Comparison of ENCODE assay signal across 14 cellular contexts in genomic region chr4:140718240-140718639, GRCh38. TPM values are rescaled to one million over a fixed set of nuclear protein-coding genes. Genes with fewer than 3 reads are reported as not detected.
DNase-seq lines count a peak whose midpoint lies in the region; ATAC-seq and TF ChIP-seq lines count a peak whose summit lies in the region.
"Had no signal": no experiment of that assay in that cellular context is flagged by ENCODE, and none has a peak within 500 bp of the region (broad histone marks: within the 10 kb centered on the region; RNA-seq: fewer than 3 reads in every experiment).

No MANE protein-coding gene starts in this region.

- H3K36me3 ChIP-seq in Panc1 (ENCODE audit: control insufficient read depth, insufficient read depth, low read length) = no peaks in the 10 kb centered on the region

- no peaks in the 10 kb centered on the region for H3K27me3 Mint-ChIP-seq in nephron (ENCODE audit: low read depth)
- H3K27me3 Mint-ChIP-seq in activated CD4-positive, alpha-beta T cell treated with anti-CD3 and anti-CD28 coated beads, Interleukin-2, amount 10 ng/mL, durations not matched to agents 7 days and 5 days = no peaks in the 10 kb centered on the region

- no peaks in the 10 kb centered on the region for H3K4me1 Mint-ChIP-seq in nephron
- H3K4me1 Mint-ChIP-seq in activated CD4-positive, alpha-beta T cell treated with anti-CD3 and anti-CD28 coated beads, Interleukin-2, amount 10 ng/mL, durations not matched to agents 7 days and 5 days = peaks cover 6% of the 10 kb centered on the region

- H3K27ac Mint-ChIP-seq in nephron = peak overlapping the region; percentile 7 to 75 (median 58)
- no peak overlapping the region for H3K27ac Mint-ChIP-seq in activated CD4-positive, alpha-beta T cell treated with anti-CD3 and anti-CD28 coated beads, Interleukin-2, amount 10 ng/mL, durations not matched to agents 7 days and 5 days
- H3K27ac Mint-ChIP-seq: activated naive CD8-positive, alpha-beta T cell treated with anti-CD3 and anti-CD28 coated beads, Interleukin-2, amount 10 ng/mL, durations not matched to agents 7 days and 5 days; stimulated activated naive CD8-positive, alpha-beta T cell treated with anti-CD3 and anti-CD28 coated beads, Interleukin-15, amount 100 ng/mL, for 72 hours had no signal

- ATAC-seq in Panc1 = no peak
- ATAC-seq: stimulated activated naive CD8-positive, alpha-beta T cell treated with anti-CD3 and anti-CD28 coated beads, Interleukin-15, amount 100 ng/mL, for 72 hours had no signal

- DNase-seq in Caki2 (ENCODE audit: low read depth) = peak; percentile 49
- no peak for DNase-seq in Panc1 (ENCODE audit: low read depth, low spot score)
- no peak for DNase-seq in epithelial cell of prostate (ENCODE audit: low read depth, low spot score)
- DNase-seq in cerebellum (ENCODE audit: low spot score) = no peak
- no peak for DNase-seq in anterior cingulate cortex (lab: John Stamatoyannopoulos, UW)
- no peak for DNase-seq in activated CD4-positive, alpha-beta T cell treated with anti-CD3 and anti-CD28 coated beads, Interleukin-2, amount 10 ng/mL, durations not matched to agents 7 days and 5 days
- DNase-seq in NCI-H2107 treated with DMSO at 0.1 percent for 48 hours (lab: John Stamatoyannopoulos, UW; ENCODE audit: unreplicated experiment) = no peak
- DNase-seq: activated naive CD8-positive, alpha-beta T cell treated with anti-CD3 and anti-CD28 coated beads, Interleukin-2, amount 10 ng/mL, durations not matched to agents 7 days and 5 days; C1 segment of cervical spinal cord; left cardiac atrium; NCI-H748 treated with DMSO at 0.1 percent for 48 hours; nucleus accumbens; stimulated activated naive CD8-positive, alpha-beta T cell treated with anti-CD3 and anti-CD28 coated beads, Interleukin-15, amount 100 ng/mL, for 72 hours had no signal

- CTCF ChIA-PET in Panc1 (lab: Charles Lee) = no interaction called here
- CTCF ChIA-PET in activated CD4-positive, alpha-beta T cell treated with anti-CD3 and anti-CD28 coated beads, Interleukin-2, amount 10 ng/mL, durations not matched to agents 7 days and 5 days (lab: Charles Lee) = interaction anchor here (0.8 to 3.6 kb wide), 2 partner anchors 8 to 67 kb away, joined by 5 to 18 read pairs; no protein-coding TSS in a partner anchor

- no peaks in the 10 kb centered on the region for H3K27me3 ChIP-seq in Panc1 (ENCODE audit: control insufficient read depth, insufficient read depth, low read length)

- no peaks in the 10 kb centered on the region for H3K9me3 Mint-ChIP-seq in nephron
- H3K9me3 Mint-ChIP-seq in activated CD4-positive, alpha-beta T cell treated with anti-CD3 and anti-CD28 coated beads, Interleukin-2, amount 10 ng/mL, durations not matched to agents 7 days and 5 days = no peaks in the 10 kb centered on the region
- H3K9me3 Mint-ChIP-seq: activated naive CD8-positive, alpha-beta T cell treated with anti-CD3 and anti-CD28 coated beads, Interleukin-2, amount 10 ng/mL, durations not matched to agents 7 days and 5 days; stimulated activated naive CD8-positive, alpha-beta T cell treated with anti-CD3 and anti-CD28 coated beads, Interleukin-15, amount 100 ng/mL, for 72 hours had no signal

- H3K36me3 Mint-ChIP-seq in nephron (ENCODE audit: low read depth) = peaks cover 3% of the 10 kb centered on the region
- no peaks in the 10 kb centered on the region for H3K36me3 Mint-ChIP-seq in activated CD4-positive, alpha-beta T cell treated with anti-CD3 and anti-CD28 coated beads, Interleukin-2, amount 10 ng/mL, durations not matched to agents 7 days and 5 days (ENCODE audit: low read depth)
- H3K36me3 Mint-ChIP-seq: activated naive CD8-positive, alpha-beta T cell treated with anti-CD3 and anti-CD28 coated beads, Interleukin-2, amount 10 ng/mL, durations not matched to agents 7 days and 5 days had no signal

- no peak overlapping the region for H3K4me3 ChIP-seq in Panc1 (ENCODE audit: low read depth in 2 of 2, low read length in 2 of 2)

- in situ Hi-C loops in Caki2 (cut with HindIII; ENCODE audit: low pct_unique_long_range_greater_than_20kb, low sequenced_read_pairs) (no loop called here), Panc1 (cut with HindIII; ENCODE audit: low pct_unique_long_range_greater_than_20kb, low sequenced_read_pairs) (no loop called here)

- H3K27ac ChIP-seq in Panc1 (ENCODE audit: low read length) (peak overlapping the region; percentile 48; the same call in 1 of the 2 replicates), epithelial cell of prostate (peak overlapping the region; percentile 54)

- H3K4me3 Mint-ChIP-seq in nephron = no peak overlapping the region
- no peak overlapping the region for H3K4me3 Mint-ChIP-seq in activated CD4-positive, alpha-beta T cell treated with anti-CD3 and anti-CD28 coated beads, Interleukin-2, amount 10 ng/mL, durations not matched to agents 7 days and 5 days
- H3K4me3 Mint-ChIP-seq: activated naive CD8-positive, alpha-beta T cell treated with anti-CD3 and anti-CD28 coated beads, Interleukin-2, amount 10 ng/mL, durations not matched to agents 7 days and 5 days; stimulated activated naive CD8-positive, alpha-beta T cell treated with anti-CD3 and anti-CD28 coated beads, Interleukin-15, amount 100 ng/mL, for 72 hours had no signal

- POLR2A ChIA-PET in Panc1 (lab: Charles Lee) = no interaction called here
- POLR2A ChIA-PET in activated CD4-positive, alpha-beta T cell treated with anti-CD3 and anti-CD28 coated beads, Interleukin-2, amount 10 ng/mL, durations not matched to agents 7 days and 5 days (lab: Charles Lee) = interaction anchor here (0.6 kb wide), 1 partner anchor 356 kb away, joined by 3 read pairs; no protein-coding TSS in a partner anchor

- TF ChIP-seq CTCF in Panc1 (IDR thresholded peaks at IDR 0.05) = no peak
- no peak for TF ChIP-seq CTCF in nephron (IDR thresholded peaks at IDR 0.05; ENCODE audit: unreplicated experiment in 3 of 3)

- H3K4me1 ChIP-seq in Panc1 (ENCODE audit: control insufficient read depth, insufficient read depth, low read length) = peaks cover 34% of the 10 kb centered on the region

- intact Hi-C loops in Panc1 (cut with micrococcal nuclease; ENCODE audit: unreplicated experiment) = no loop called here

- BruUV-seq in Panc1 (replicated peaks; lab: Mats Ljungman, UMichigan) = no TSS peak

- no peaks in the 10 kb centered on the region for H3K9me3 ChIP-seq in Panc1 (ENCODE audit: control insufficient read depth, insufficient read depth, low read depth, low read length)

RNA-seq across cellular contexts. Expression of gene TBC1D9, which starts 37.9 kb away (rescaled TPM):
- 12.9 and 22.4 TPM in 2 replicates for total RNA-seq in Caki2 (2014; rRNA removed; shearing (Covaris generic); ENCODE audit: low replicate concordance)
- total RNA-seq in Panc1 (2021; ENCODE audit: unreplicated experiment) (21.7 TPM), cerebellum (95.7 TPM)
- 15.5 TPM for polyA plus RNA-seq in Panc1 (2012; ENCODE audit: insufficient read length)
- under 1 TPM in 1 of 2 experiments, not detected in 1; 0.04 TPM for total RNA-seq in activated CD4-positive, alpha-beta T cell treated with anti-CD3 and anti-CD28 coated beads, Interleukin-2, amount 10 ng/mL, durations not matched to agents 7 days and 5 days

Comparison
In these comparisons a context has a peak if more than half of its experiments do, and no peak if none do; other contexts are left out.
1. RNA of gene TBC1D9, which starts 37.9 kb away (total RNA-seq): 95.7 TPM in cerebellum (single experiment), 12.9 to 22.4 TPM in Caki2 and 21.7 TPM in Panc1 (single experiment); 0.04 TPM in activated CD4-positive, alpha-beta T cell treated with anti-CD3 and anti-CD28 coated beads, Interleukin-2, amount 10 ng/mL, durations not matched to agents 7 days and 5 days; every median in the first group is over 10 times any median in the second.